In genomic region chr17:80780381-80781187, GRCh38 we compare ENCODE assay signal across 8 cellular contexts.
A peak's percentile ranks its signal among the peaks of the same experiment; 100 is the strongest.
DNase-seq lines count a peak whose midpoint lies in the region; ATAC-seq, FAIRE-seq and TF ChIP-seq lines count a peak whose summit lies in the region.

No MANE protein-coding gene starts in this region.

- H3K27ac Mint-ChIP-seq in activated CD8-positive, alpha-beta T cell treated with anti-CD3 and anti-CD28 coated beads, Interleukin-2, amount 10 ng/mL, durations not matched to agents 7 days and 5 days: peak overlapping the region; percentile 90
- peak overlapping the region; percentile 24 for H3K27ac Mint-ChIP-seq in nephron progenitor cell

- ATAC-seq in HG02885 (IDR thresholded peaks at IDR 0.05; ENCODE audit: poor library complexity, unreplicated experiment) (peak; percentile 67), HG03025 (IDR thresholded peaks at IDR 0.05; ENCODE audit: low FRiP score, unreplicated experiment) (no peak)
- ATAC-seq in activated CD8-positive, alpha-beta T cell treated with anti-CD3 and anti-CD28 coated beads, Interleukin-2, amount 10 ng/mL, durations not matched to agents 7 days and 5 days: peak; percentile 73

- H3K27me3 Mint-ChIP-seq in activated CD8-positive, alpha-beta T cell treated with anti-CD3 and anti-CD28 coated beads, Interleukin-2, amount 10 ng/mL, durations not matched to agents 7 days and 5 days (ENCODE audit: low read depth): no peaks in the 10 kb centered on the region
- peaks cover 14% of the 10 kb centered on the region for H3K27me3 Mint-ChIP-seq in nephron progenitor cell (ENCODE audit: low read depth, poor library complexity)

- peak overlapping the region; percentile 52 for H3K4me3 Mint-ChIP-seq in activated CD8-positive, alpha-beta T cell treated with anti-CD3 and anti-CD28 coated beads, Interleukin-2, amount 10 ng/mL, durations not matched to agents 7 days and 5 days
- H3K4me3 Mint-ChIP-seq in nephron progenitor cell: peak overlapping the region; percentile 3

- H3K9me3 Mint-ChIP-seq in activated CD8-positive, alpha-beta T cell treated with anti-CD3 and anti-CD28 coated beads, Interleukin-2, amount 10 ng/mL, durations not matched to agents 7 days and 5 days (ENCODE audit: insufficient read depth): no peaks in the 10 kb centered on the region
- H3K9me3 Mint-ChIP-seq in nephron progenitor cell: no peaks in the 10 kb centered on the region

- H3K36me3 Mint-ChIP-seq in activated CD8-positive, alpha-beta T cell treated with anti-CD3 and anti-CD28 coated beads, Interleukin-2, amount 10 ng/mL, durations not matched to agents 7 days and 5 days (ENCODE audit: low read depth): peaks cover 48% of the 10 kb centered on the region
- peaks cover 18% of the 10 kb centered on the region for H3K36me3 Mint-ChIP-seq in nephron progenitor cell (ENCODE audit: low read depth)

- no peak for TF ChIP-seq CTCF in nephron progenitor cell (IDR thresholded peaks at IDR 0.05)

- peak; percentile 66 for FAIRE-seq in GM12891 (lab: Jason Lieb, UNC)

- H3K4me1 Mint-ChIP-seq in activated CD8-positive, alpha-beta T cell treated with anti-CD3 and anti-CD28 coated beads, Interleukin-2, amount 10 ng/mL, durations not matched to agents 7 days and 5 days (ENCODE audit: low read depth): peaks cover 85% of the 10 kb centered on the region
- peaks cover 65% of the 10 kb centered on the region for H3K4me1 Mint-ChIP-seq in nephron progenitor cell

- DNase-seq in GM12891 (ENCODE audit: insufficient read length, low spot score) (no peak), nephron progenitor cell (no peak), GM03348 (ENCODE audit: low spot score) (no peak), DMS79 (lab: John Stamatoyannopoulos, UW) (no peak), OCI-M2 (lab: John Stamatoyannopoulos, UW; ENCODE audit: unreplicated experiment) (no peak)
- DNase-seq in activated CD8-positive, alpha-beta T cell treated with anti-CD3 and anti-CD28 coated beads, Interleukin-2, amount 10 ng/mL, durations not matched to agents 7 days and 5 days: peak; percentile 76

- TF ChIP-seq POLR2A in GM12891 (IDR thresholded peaks at IDR 0.05; ENCODE audit: low read depth, low read length): no peak

- CTCF ChIA-PET in activated CD8-positive, alpha-beta T cell treated with anti-CD3 and anti-CD28 coated beads, Interleukin-2, amount 10 ng/mL, durations not matched to agents 7 days and 5 days (lab: Charles Lee): interaction anchor here (0.7 to 4.4 kb wide), 15 partner anchors 10 to 205 kb away, joined by 3 to 44 read pairs (median 4); no protein-coding TSS in a partner anchor

- POLR2A ChIA-PET in activated CD8-positive, alpha-beta T cell treated with anti-CD3 and anti-CD28 coated beads, Interleukin-2, amount 10 ng/mL, durations not matched to agents 7 days and 5 days (lab: Charles Lee): interaction anchor here (0.6 to 4.0 kb wide), 15 partner anchors 10 to 347 kb away, joined by 3 to 41 read pairs (median 4); no protein-coding TSS in a partner anchor

TF ChIP-seq in GM12891, 5 proteins besides CTCF, POLR2A, EP300 and RAD21:
- TF ChIP-seq POLR2AphosphoS5 (IDR thresholded peaks at IDR 0.05; ENCODE audit: low read depth, low read length) (0 out of 2 replicates have a peak, but pooled peaks have one; percentile 21), POU2F2 (IDR thresholded peaks at IDR 0.05; ENCODE audit: low read depth, low read length) (peak; percentile 51; the same call in 1 of the 2 replicates), PAX5 (IDR thresholded peaks at IDR 0.05; ENCODE audit: insufficient read depth, low read length, severe bottlenecking) (peak; percentile 82), SPI1 (IDR thresholded peaks at IDR 0.05; ENCODE audit: low read depth, low read length) (peak; percentile 48), TAF1 (IDR thresholded peaks at IDR 0.05; ENCODE audit: low read depth, low read length) (no peak)
